ENCODE assay signal across 8 cellular contexts in the genomic region with DNA sequence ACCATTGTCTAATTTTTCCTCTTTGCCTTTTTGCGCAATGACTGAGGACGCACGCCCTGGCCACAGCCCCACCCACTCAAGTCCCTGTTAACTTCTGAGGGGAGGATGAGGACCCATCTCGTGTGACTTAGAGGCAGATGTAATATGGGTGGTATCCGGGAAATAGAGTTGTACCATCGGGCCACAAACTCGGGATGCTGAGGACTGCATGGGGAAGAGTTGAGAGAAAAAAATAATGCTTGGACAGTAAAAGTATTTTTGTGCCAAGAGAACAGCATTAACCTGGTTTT. TPM values are rescaled to one million over a fixed set of nuclear protein-coding genes. Genes with fewer than 3 reads are reported as not detected.
DNase-seq lines count a peak whose midpoint lies in the region; ATAC-seq and TF ChIP-seq lines count a peak whose summit lies in the region.

No MANE protein-coding gene starts in this region.

- peaks cover 5% of the 10 kb centered on the region for H3K79me1 ChIP-seq in trophoblast cell (ENCODE audit: low read length)

- H3K27ac ChIP-seq in effector memory CD4-positive, alpha-beta T cell (ENCODE audit: insufficient read depth, low read length, poor library complexity, severe bottlenecking) = peak overlapping the region; percentile 90
- no peak overlapping the region for H3K27ac ChIP-seq in trophoblast cell (ENCODE audit: low read depth, low read length)

- H3K79me2 ChIP-seq in Loucy (ENCODE audit: insufficient read depth, low read length) (peaks cover 49% of the 10 kb centered on the region), trophoblast cell (ENCODE audit: control insufficient read depth, insufficient read depth, low read length, poor library complexity) (peaks cover 5% of the 10 kb centered on the region)

- H3K4me2 ChIP-seq in Loucy (ENCODE audit: low read depth, low read length, poor library complexity, severe bottlenecking) = peak overlapping the region; percentile 68
- H3K4me2 ChIP-seq in trophoblast cell (ENCODE audit: low read length) = peak overlapping the region; percentile 39

- H3K4me1 ChIP-seq in Loucy (ENCODE audit: insufficient read depth, low read length, poor library complexity, severe bottlenecking) (peaks cover 32% of the 10 kb centered on the region), trophoblast cell (ENCODE audit: control insufficient read depth in 1 of 2, insufficient read depth in 2 of 2, low read length in 2 of 2) (peaks cover 7% of the 10 kb centered on the region in 2 experiments)
- peaks cover 10% of the 10 kb centered on the region for H3K4me1 ChIP-seq in effector memory CD4-positive, alpha-beta T cell (ENCODE audit: control insufficient read depth, insufficient read depth, low read length, poor library complexity, severe bottlenecking)

- H2BK120ac ChIP-seq in trophoblast cell (ENCODE audit: insufficient read depth, low read length, poor library complexity) = peak overlapping the region; percentile 25

- no peaks in the 10 kb centered on the region for H3K9me2 ChIP-seq in Loucy (replicated peaks; ENCODE audit: low read depth, low read length)

- H2AFZ ChIP-seq in Loucy (ENCODE audit: low read length) (peak overlapping the region; percentile 91), trophoblast cell (ENCODE audit: insufficient read depth, low read length, poor library complexity) (peak overlapping the region; percentile 96)

- no peak overlapping the region for H3K23ac ChIP-seq in trophoblast cell (ENCODE audit: low read length)

- H2BK12ac ChIP-seq in trophoblast cell (ENCODE audit: low read length) = no peak overlapping the region

- peak overlapping the region; percentile 96 for H4K12ac ChIP-seq in trophoblast cell (ENCODE audit: low read depth, low read length)

- H3K4ac ChIP-seq in trophoblast cell (ENCODE audit: low read depth, low read length) = peak overlapping the region; percentile 60

- H3K27me3 ChIP-seq in Loucy (ENCODE audit: insufficient read depth, low read length, poor library complexity, severe bottlenecking) = no peaks in the 10 kb centered on the region
- H3K27me3 ChIP-seq in effector memory CD4-positive, alpha-beta T cell (replicated peaks; ENCODE audit: control insufficient read depth, insufficient read depth, low read length, poor library complexity, severe bottlenecking) = no peaks in the 10 kb centered on the region
- no peaks in the 10 kb centered on the region for H3K27me3 ChIP-seq in trophoblast cell (ENCODE audit: insufficient read depth, low read length)

- TF ChIP-seq CTCF in Loucy (conservative IDR thresholded peaks at IDR 0.05; ENCODE audit: low read length) (no peak), GM13977 (IDR thresholded peaks at IDR 0.05; ENCODE audit: extremely low read depth, insufficient read depth, missing control alignments) (no peak)

- H3K18ac ChIP-seq in trophoblast cell (ENCODE audit: low read length) = peak overlapping the region; percentile 64

- H3K36me3 ChIP-seq in Loucy (ENCODE audit: insufficient read depth, low read length) (no peaks in the 10 kb centered on the region), trophoblast cell (ENCODE audit: control insufficient read depth in 1 of 2, insufficient read depth in 2 of 2, low read length in 2 of 2) (no peaks in the 10 kb centered on the region)
- H3K36me3 ChIP-seq in effector memory CD4-positive, alpha-beta T cell (ENCODE audit: control insufficient read depth, insufficient read depth, low read length) = no peaks in the 10 kb centered on the region

- peaks cover 24% of the 10 kb centered on the region for H4K20me1 ChIP-seq in Loucy (ENCODE audit: insufficient read depth, low read length, poor library complexity, severe bottlenecking)

- peak; percentile 4 for ATAC-seq in GM21515 (IDR thresholded peaks at IDR 0.05; ENCODE audit: unreplicated experiment)
- ATAC-seq in HG03521 (IDR thresholded peaks at IDR 0.05; ENCODE audit: unreplicated experiment) = no peak

- in situ Hi-C loops in GM13977 (cut with MboI; ENCODE audit: low pct_unique_long_range_greater_than_20kb, low sequenced_read_pairs, unreplicated experiment) = no loop called here

- H4K91ac ChIP-seq in trophoblast cell (ENCODE audit: low read depth, low read length) = peak overlapping the region; percentile 58

- H3K9me3 ChIP-seq in Loucy (ENCODE audit: insufficient read depth, low read depth, low read length) = no peaks in the 10 kb centered on the region
- H3K9me3 ChIP-seq in effector memory CD4-positive, alpha-beta T cell (ENCODE audit: control insufficient read depth, low read length) = no peaks in the 10 kb centered on the region
- H3K9me3 ChIP-seq in trophoblast cell (ENCODE audit: insufficient read depth, low read depth, low read length) = no peaks in the 10 kb centered on the region

- H4K8ac ChIP-seq in trophoblast cell (ENCODE audit: low read depth, low read length) = peak overlapping the region; percentile 96

- peak overlapping the region; percentile 86 for H3K4me3 ChIP-seq in Loucy (ENCODE audit: low read length, poor library complexity, severe bottlenecking)
- H3K4me3 ChIP-seq in effector memory CD4-positive, alpha-beta T cell (ENCODE audit: insufficient read depth, low read depth, low read length, poor library complexity, severe bottlenecking) = peak overlapping the region; percentile 11
- H3K4me3 ChIP-seq in trophoblast cell (ENCODE audit: low read depth, low read length) = no peak overlapping the region

- H3F3A ChIP-seq in Loucy (ENCODE audit: low read depth) = peaks cover 2% of the 10 kb centered on the region; the same call in 1 of the 2 replicates

- H2AK5ac ChIP-seq in trophoblast cell (ENCODE audit: low read length) = no peak overlapping the region

- H2BK5ac ChIP-seq in trophoblast cell (ENCODE audit: low read depth, low read length, poor library complexity) = no peak overlapping the region

- H3K9ac ChIP-seq in Loucy (ENCODE audit: low read depth, low read length, poor library complexity, severe bottlenecking) = peak overlapping the region; percentile 88
- H3K9ac ChIP-seq in trophoblast cell (ENCODE audit: low read length) = no peak overlapping the region

- H3K14ac ChIP-seq in trophoblast cell (ENCODE audit: low read length) = peak overlapping the region; percentile 75

- no peak for DNase-seq in effector memory CD4-positive, alpha-beta T cell
- DNase-seq in trophoblast cell (no peak), pons (ENCODE audit: low spot score) (no peak), GM13977 (ENCODE audit: low spot score) (no peak), H4 (ENCODE audit: low spot score) (no peak)

- no CpG with 5 or more reads among the region's 7 CpGs for WGBS in trophoblast cell (ENCODE audit: extremely low coverage, insufficient coverage, insufficient read length)

RNA-seq across cellular contexts. Expression of a gene that starts 0.3 kb away (rescaled TPM):
- 0.08 and 0.11 TPM in 2 replicates for polyA plus RNA-seq in trophoblast cell (2013)
- 0.21 and 0.53 TPM in 2 replicates for total RNA-seq in H4 (2014; rRNA removed; shearing (Covaris generic))

RNA-seq across cellular contexts. Expression of a gene that starts 0.5 kb away (rescaled TPM):
- 110 and 119 TPM in 2 replicates for polyA plus RNA-seq in trophoblast cell (2013)
- 63.3 and 92.9 TPM in 2 replicates for total RNA-seq in H4 (2014; rRNA removed; shearing (Covaris generic))

RNA-seq across cellular contexts. Expression of a gene that starts 33.7 kb away (rescaled TPM):
- polyA plus RNA-seq in trophoblast cell (2013) = 2.7 and 3.3 TPM in 2 replicates
- total RNA-seq in H4 (2014; rRNA removed; shearing (Covaris generic)) = 18.0 TPM in 2 replicates

RNA-seq across cellular contexts. Expression of a gene that starts 34.3 kb away (rescaled TPM):
- 26.1 TPM in 2 replicates for polyA plus RNA-seq in trophoblast cell (2013)
- 37.0 and 50.3 TPM in 2 replicates for total RNA-seq in H4 (2014; rRNA removed; shearing (Covaris generic))

RNA-seq across cellular contexts. Expression of a gene that starts 52.3 kb away (rescaled TPM):
- polyA plus RNA-seq in trophoblast cell (2013) = 393 and 398 TPM in 2 replicates
- 970 and 1,154 TPM in 2 replicates for total RNA-seq in H4 (2014; rRNA removed; shearing (Covaris generic))
